In genomic region chrX:19744231-19744630, GRCh38 we compare ENCODE assay signal across 22 cellular contexts.
DNase-seq lines count a peak whose midpoint lies in the region; ATAC-seq, FAIRE-seq and TF ChIP-seq lines count a peak whose summit lies in the region.
"Had no signal": no experiment of that assay in that cellular context is flagged by ENCODE, and none has a peak within 500 bp of the region (broad histone marks: within the 10 kb centered on the region; RNA-seq: fewer than 3 reads in every experiment).

No MANE protein-coding gene starts in this region.

- DNase-seq in CD4-positive, alpha-beta T cell = no peak
- no peak for DNase-seq in GM19239 (ENCODE audit: insufficient read length, low spot score)
- DNase-seq in activated CD4-positive, alpha-beta memory T cell treated with anti-CD3 and anti-CD28 coated beads for 36 hours = no peak
- no peak for DNase-seq in naive thymus-derived CD4-positive, alpha-beta T cell
- DNase-seq in NCI-H524 treated with DMSO at 0.1 percent for 48 hours (lab: John Stamatoyannopoulos, UW) = no peak
- no peak for DNase-seq in pons (ENCODE audit: low spot score)
- no peak for DNase-seq in iPS-NIHi11 (ENCODE audit: low spot score)
- no peak for DNase-seq in NCI-H2107 (lab: John Stamatoyannopoulos, UW)
- DNase-seq: activated CD4-positive, CD25-positive, alpha-beta regulatory T cell treated with anti-CD3 and anti-CD28 coated beads, Interleukin-2, amount 50 U/mL, for 72 hours; activated naive CD4-positive, alpha-beta T cell treated with Interleukin-2 at 50 U/mL for 16 hours; left lung; MG63; NCI-H1436 treated with DMSO at 0.1 percent for 48 hours; NCI-H2171; NCI-H774; nucleus accumbens; right cardiac atrium; stimulated activated naive CD4-positive, alpha-beta T cell; T1000 had no signal

- H3K9me3 ChIP-seq in CD4-positive, alpha-beta T cell (ENCODE audit: control insufficient read depth, low read length) = no peaks in the 10 kb centered on the region
- H3K9me3 ChIP-seq in naive thymus-derived CD4-positive, alpha-beta T cell (ENCODE audit: control insufficient read depth in 2 of 3, low read length in 3 of 3) = no peaks in the 10 kb centered on the region
- H3K9me3 ChIP-seq: left lung, MG63 had no signal

- peak overlapping the region; percentile 31 for H3K27ac ChIP-seq in CD4-positive, alpha-beta T cell (ENCODE audit: low read depth, low read length)
- peak overlapping the region; percentile 80 for H3K27ac ChIP-seq in naive thymus-derived CD4-positive, alpha-beta T cell (ENCODE audit: low read depth, low read length)
- H3K27ac ChIP-seq: SK-N-MC had no signal

- H3K4me1 ChIP-seq in naive thymus-derived CD4-positive, alpha-beta T cell (ENCODE audit: control insufficient read depth in 2 of 2, insufficient read depth in 2 of 2, low read length in 2 of 2) = peaks cover 83 to 90% of the 10 kb centered on the region in 2 donors

- peaks cover 98% of the 10 kb centered on the region for H3K4me1 Mint-ChIP-seq in CD4-positive, alpha-beta T cell (ENCODE audit: low read depth)
- H3K4me1 Mint-ChIP-seq in activated CD4-positive, alpha-beta memory T cell treated with anti-CD3 and anti-CD28 coated beads for 36 hours (ENCODE audit: low read depth) = peaks cover 90% of the 10 kb centered on the region
- peaks cover 40 to 98% (median 85%) of the 10 kb centered on the region in 7 donors for H3K4me1 Mint-ChIP-seq in naive thymus-derived CD4-positive, alpha-beta T cell

- peaks cover 2% of the 10 kb centered on the region for H3K9me3 Mint-ChIP-seq in CD4-positive, alpha-beta T cell
- H3K9me3 Mint-ChIP-seq in activated CD4-positive, alpha-beta memory T cell treated with anti-CD3 and anti-CD28 coated beads for 36 hours = peaks cover 5% of the 10 kb centered on the region
- H3K9me3 Mint-ChIP-seq in naive thymus-derived CD4-positive, alpha-beta T cell = peaks cover 0 to 9% (median 0%) of the 10 kb centered on the region in 11 donors

- intact Hi-C loops in CD4-positive, alpha-beta T cell (cut with DNase I, micrococcal nuclease) = no loop called here
- intact Hi-C loops in activated CD4-positive, alpha-beta memory T cell treated with anti-CD3 and anti-CD28 coated beads for 36 hours (cut with micrococcal nuclease) = loop anchor here (10.0 kb wide), 1 partner anchor 251 kb away; the partner anchor contains the start of gene BCLAF3
- intact Hi-C loops in naive thymus-derived CD4-positive, alpha-beta T cell (cut with micrococcal nuclease) = loop anchor here in 1 of 2 donors (10.0 kb wide), 1 partner anchor 251 kb away; the partner anchor contains the start of gene BCLAF3

- peaks cover 76% of the 10 kb centered on the region for H3K36me3 Mint-ChIP-seq in CD4-positive, alpha-beta T cell (ENCODE audit: low read depth)
- H3K36me3 Mint-ChIP-seq in activated CD4-positive, alpha-beta memory T cell treated with anti-CD3 and anti-CD28 coated beads for 36 hours = peaks cover 24% of the 10 kb centered on the region
- peaks cover 0 to 27% (median 12%) of the 10 kb centered on the region in 5 donors for H3K36me3 Mint-ChIP-seq in naive thymus-derived CD4-positive, alpha-beta T cell

- TF ChIP-seq CTCF in CD4-positive, alpha-beta T cell (IDR thresholded peaks at IDR 0.05) = no peak

- no peaks in the 10 kb centered on the region for H3K27me3 ChIP-seq in CD4-positive, alpha-beta T cell (ENCODE audit: control insufficient read depth, insufficient read depth, low read length)
- no peaks in the 10 kb centered on the region for H3K27me3 ChIP-seq in naive thymus-derived CD4-positive, alpha-beta T cell (ENCODE audit: control insufficient read depth in 2 of 2, insufficient read depth in 2 of 2, low read length in 2 of 2)
- H3K27me3 ChIP-seq: left lung, MG63 had no signal

- H3K4me3 ChIP-seq in naive thymus-derived CD4-positive, alpha-beta T cell (ENCODE audit: low read length) = no peak overlapping the region
- H3K4me3 ChIP-seq: left lung, MG63, SK-N-MC had no signal

- CTCF ChIA-PET in CD4-positive, alpha-beta T cell (lab: Charles Lee) = interaction anchor here (0.6 kb wide), 1 partner anchor 29 kb away, joined by 3 read pairs; no protein-coding TSS in a partner anchor
- CTCF ChIA-PET in activated CD4-positive, alpha-beta memory T cell treated with anti-CD3 and anti-CD28 coated beads for 36 hours (lab: Charles Lee) = interaction anchor here (0.8 to 1.2 kb wide), 3 partner anchors 9 to 150 kb away, joined by 3 read pairs; no protein-coding TSS in a partner anchor
- CTCF ChIA-PET in naive thymus-derived CD4-positive, alpha-beta T cell (lab: Charles Lee) = interaction anchor here (1.0 kb wide), 1 partner anchor 118 kb away, joined by 3 read pairs; no protein-coding TSS in a partner anchor

- ATAC-seq in CD4-positive, alpha-beta T cell (ENCODE audit: poor library complexity) = no peak
- no peak for ATAC-seq in naive thymus-derived CD4-positive, alpha-beta T cell
- ATAC-seq: left lung, Panc1, right cardiac atrium had no signal

- H3K4me3 Mint-ChIP-seq in CD4-positive, alpha-beta T cell = peak overlapping the region; percentile 15
- no peak overlapping the region for H3K4me3 Mint-ChIP-seq in activated CD4-positive, alpha-beta memory T cell treated with anti-CD3 and anti-CD28 coated beads for 36 hours
- peak overlapping the region in 5 of 10 donors; percentile 11 to 79 (median 29) for H3K4me3 Mint-ChIP-seq in naive thymus-derived CD4-positive, alpha-beta T cell

- POLR2A ChIA-PET in CD4-positive, alpha-beta T cell (lab: Charles Lee) = interaction anchor here (0.9 to 1.2 kb wide), 4 partner anchors 43 to 96 kb away, joined by 3 read pairs; no protein-coding TSS in a partner anchor
- POLR2A ChIA-PET in activated CD4-positive, alpha-beta memory T cell treated with anti-CD3 and anti-CD28 coated beads for 36 hours (lab: Charles Lee) = no interaction called here
- POLR2A ChIA-PET in naive thymus-derived CD4-positive, alpha-beta T cell (lab: Charles Lee) = interaction anchor here (0.6 to 1.2 kb wide), 5 partner anchors 10 to 139 kb away, joined by 3 to 5 read pairs (median 4); no protein-coding TSS in a partner anchor

- peak; percentile 74 for FAIRE-seq in GM19239 (lab: Jason Lieb, UNC)
- FAIRE-seq: H54 had no signal

- no peaks in the 10 kb centered on the region for H3K27me3 Mint-ChIP-seq in CD4-positive, alpha-beta T cell
- H3K27me3 Mint-ChIP-seq in activated CD4-positive, alpha-beta memory T cell treated with anti-CD3 and anti-CD28 coated beads for 36 hours = no peaks in the 10 kb centered on the region
- no peaks in the 10 kb centered on the region for H3K27me3 Mint-ChIP-seq in naive thymus-derived CD4-positive, alpha-beta T cell

- peak overlapping the region; percentile 100 for H3K27ac Mint-ChIP-seq in CD4-positive, alpha-beta T cell
- H3K27ac Mint-ChIP-seq in activated CD4-positive, alpha-beta memory T cell treated with anti-CD3 and anti-CD28 coated beads for 36 hours = peak overlapping the region; percentile 78
- peak overlapping the region in 7 of 9 donors; percentile 67 to 99 (median 83) for H3K27ac Mint-ChIP-seq in naive thymus-derived CD4-positive, alpha-beta T cell

- H3K36me3 ChIP-seq in naive thymus-derived CD4-positive, alpha-beta T cell (ENCODE audit: control insufficient read depth in 2 of 3, insufficient read depth in 3 of 3, low read length in 3 of 3) = peaks cover 0 to 5% (median 0%) of the 10 kb centered on the region in 3 experiments
- H3K36me3 ChIP-seq: left lung, MG63 had no signal
